ENCODE assay signal across 14 cellular contexts in the genomic region with DNA sequence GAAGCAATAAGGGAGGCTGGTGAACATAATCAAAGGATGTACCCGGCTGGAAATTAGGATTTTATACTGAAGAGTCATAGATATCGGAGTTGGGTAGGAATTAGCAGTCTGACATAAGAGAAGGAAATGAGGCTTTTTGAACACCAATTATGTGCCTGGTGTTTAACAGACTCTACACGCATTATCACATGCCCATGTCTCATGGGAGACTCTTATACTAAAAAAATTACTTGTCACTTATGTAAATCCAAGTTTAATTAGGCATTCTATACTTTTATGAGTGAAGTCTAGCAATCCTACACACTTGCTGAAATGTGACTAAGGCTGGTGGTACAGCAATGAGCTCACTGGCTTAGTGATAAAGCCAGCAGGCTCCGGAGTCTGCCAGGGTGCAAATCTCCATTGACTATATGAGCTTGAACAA.
"Had no signal": no experiment of that assay in that cellular context is flagged by ENCODE, and none has a peak within 500 bp of the region (broad histone marks: within the 10 kb centered on the region; RNA-seq: fewer than 3 reads in every experiment).

No MANE protein-coding gene starts in this region.

- H3K4me3 ChIP-seq: colonic mucosa, tibial artery, vagina had no signal

- ATAC-seq: activated CD8-positive, alpha-beta memory T cell treated with anti-CD3 and anti-CD28 coated beads, Interleukin-2, amount 10 ng/mL, durations not matched to agents 7 days and 5 days; naive thymus-derived CD4-positive, alpha-beta T cell; right cardiac atrium; stimulated activated effector memory CD8-positive, alpha-beta T cell treated with anti-CD3 and anti-CD28 coated beads, Interleukin-12 subunit alpha, Interleukin-12 subunit beta, amount 100 ng/mL, for 72 hours had no signal

- DNase-seq: activated CD4-positive, alpha-beta T cell treated with anti-CD3 and anti-CD28 coated beads, Interleukin-2, amount 50 U/mL, for 4 hours; activated CD8-positive, alpha-beta memory T cell treated with anti-CD3 and anti-CD28 coated beads, Interleukin-2, amount 10 ng/mL, durations not matched to agents 7 days and 5 days; activated gamma-delta T cell treated with Interleukin-2 at 50 U/mL for 16 hours; activated naive CD8-positive, alpha-beta T cell treated with anti-CD3 and anti-CD28 coated beads for 36 hours; activated T-cell treated with anti-CD3 and anti-CD28 coated beads, Interleukin-2, amount 50 U/mL, for 48 hours; aorta; colonic mucosa; effector CD4-positive, alpha-beta T cell; midbrain; naive thymus-derived CD4-positive, alpha-beta T cell; right cardiac atrium; tibial artery had no signal
